12 cellular contexts compared by ENCODE assay signal in the genomic region with DNA sequence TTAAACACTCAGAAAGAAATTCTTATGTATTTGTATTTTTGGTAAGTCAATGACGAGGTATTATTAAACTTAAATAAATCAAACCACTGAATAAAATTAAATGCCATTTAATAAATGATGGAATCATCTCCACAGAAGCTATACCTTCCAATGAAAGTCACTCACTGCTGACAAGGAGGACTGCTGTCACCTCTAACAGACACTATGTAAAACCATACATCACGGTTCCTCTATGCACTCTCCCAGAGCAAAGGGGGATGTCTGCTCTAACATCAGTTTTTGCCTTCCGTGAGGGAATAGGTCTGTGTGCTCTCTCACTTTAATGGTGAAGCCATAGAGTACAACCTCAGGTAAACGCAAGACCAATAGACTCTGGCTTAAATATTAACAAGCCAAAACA.
DNase-seq lines count a peak whose midpoint lies in the region; ATAC-seq, FAIRE-seq and TF ChIP-seq lines count a peak whose summit lies in the region.
"Had no signal": no experiment of that assay in that cellular context is flagged by ENCODE, and none has a peak within 500 bp of the region (broad histone marks: within the 10 kb centered on the region; RNA-seq: fewer than 3 reads in every experiment).

No MANE protein-coding gene starts in this region.

- no peak for FAIRE-seq in small intestine (lab: Jason Lieb, UNC)

- ATAC-seq in HG02623 (IDR thresholded peaks at IDR 0.05; ENCODE audit: unreplicated experiment): peak; percentile 21
- peak; percentile 13 for ATAC-seq in stimulated activated memory B cell treated with anti-CD40 and anti-IgM and Interleukin-4, amounts not matched to agents 10 μg/mL and 1 μg/mL and 100 μg/mL, for 72 hours

- H3K36me3 ChIP-seq in OCI-LY3 (replicated peaks; ENCODE audit: low read depth, low read length) (no peaks in the 10 kb centered on the region), small intestine (ENCODE audit: control insufficient read depth in 2 of 2, insufficient read depth in 2 of 2, low read length in 2 of 2) (no peaks in the 10 kb centered on the region)

- H3K27me3 ChIP-seq in OCI-LY3 (ENCODE audit: low read depth, low read length) (peaks cover 7% of the 10 kb centered on the region), small intestine (ENCODE audit: control insufficient read depth in 2 of 2, insufficient read depth in 2 of 2, low read length in 2 of 2) (no peaks in the 10 kb centered on the region)

- peaks cover 2% of the 10 kb centered on the region for H3K36me3 Mint-ChIP-seq in activated naive CD4-positive, alpha-beta T cell treated with anti-CD3 and anti-CD28 coated beads, Interleukin-2, amount 10 ng/mL, durations not matched to agents 7 days and 5 days
- H3K36me3 Mint-ChIP-seq in stimulated activated memory B cell treated with anti-CD40 and anti-IgM and Interleukin-4, amounts not matched to agents 10 μg/mL and 1 μg/mL and 100 μg/mL, for 72 hours: no peaks in the 10 kb centered on the region

- peaks cover 25% of the 10 kb centered on the region for H3K4me1 ChIP-seq in OCI-LY3 (ENCODE audit: low read length)
- no peaks in the 10 kb centered on the region for H3K4me1 ChIP-seq in small intestine (ENCODE audit: control insufficient read depth in 2 of 2, insufficient read depth in 1 of 2, low read depth in 1 of 2, low read length in 1 of 2)

- H4K20me1 ChIP-seq in OCI-LY3 (ENCODE audit: insufficient read depth, low read length): no peaks in the 10 kb centered on the region

- CTCF ChIA-PET in activated naive CD4-positive, alpha-beta T cell treated with anti-CD3 and anti-CD28 coated beads, Interleukin-2, amount 10 ng/mL, durations not matched to agents 7 days and 5 days (lab: Charles Lee): no interaction called here

- WGBS in small intestine, 3 donors: 51 to 72% (median 64%) methylated on average over 4 of the region's 4 CpGs

- no peaks in the 10 kb centered on the region for H3K79me2 ChIP-seq in OCI-LY3 (ENCODE audit: low read length)

- no peak for DNase-seq in activated naive CD4-positive, alpha-beta T cell treated with anti-CD3 and anti-CD28 coated beads, Interleukin-2, amount 10 ng/mL, durations not matched to agents 7 days and 5 days
- DNase-seq in activated naive CD4-positive, alpha-beta T cell (lab: John Stamatoyannopoulos, UW): no peak
- no peak for DNase-seq in effector CD4-positive, alpha-beta T cell
- no peak for DNase-seq in small intestine
- no peak for DNase-seq in HT-29 (ENCODE audit: low spot score)
- DNase-seq: hippocampal formation, NCI-H1417 treated with DMSO at 0.1 percent for 48 hours, nephron progenitor cell, RPMI8226 had no signal

- H2AFZ ChIP-seq in OCI-LY3 (ENCODE audit: low read depth, low read length): no peak overlapping the region

- H3K27me3 Mint-ChIP-seq in activated naive CD4-positive, alpha-beta T cell treated with anti-CD3 and anti-CD28 coated beads, Interleukin-2, amount 10 ng/mL, durations not matched to agents 7 days and 5 days: peaks cover 6% of the 10 kb centered on the region
- H3K27me3 Mint-ChIP-seq in stimulated activated memory B cell treated with anti-CD40 and anti-IgM and Interleukin-4, amounts not matched to agents 10 μg/mL and 1 μg/mL and 100 μg/mL, for 72 hours: peaks cover 35% of the 10 kb centered on the region

- H3K4me2 ChIP-seq in OCI-LY3 (ENCODE audit: low read length): peak overlapping the region; percentile 62

- no peak for TF ChIP-seq CTCF in OCI-LY3 (IDR thresholded peaks at IDR 0.05; ENCODE audit: low read depth, low read length)

- H3K9me3 ChIP-seq in OCI-LY3 (ENCODE audit: insufficient read depth, low read length) (no peaks in the 10 kb centered on the region), small intestine (ENCODE audit: control insufficient read depth, low read depth) (no peaks in the 10 kb centered on the region)

- H3K9me3 Mint-ChIP-seq in activated naive CD4-positive, alpha-beta T cell treated with anti-CD3 and anti-CD28 coated beads, Interleukin-2, amount 10 ng/mL, durations not matched to agents 7 days and 5 days: no peaks in the 10 kb centered on the region
- H3K9me3 Mint-ChIP-seq in stimulated activated memory B cell treated with anti-CD40 and anti-IgM and Interleukin-4, amounts not matched to agents 10 μg/mL and 1 μg/mL and 100 μg/mL, for 72 hours: no peaks in the 10 kb centered on the region
- H3K9me3 Mint-ChIP-seq: nephron progenitor cell had no signal

- H3K4me3 Mint-ChIP-seq in activated naive CD4-positive, alpha-beta T cell treated with anti-CD3 and anti-CD28 coated beads, Interleukin-2, amount 10 ng/mL, durations not matched to agents 7 days and 5 days: no peak overlapping the region
- no peak overlapping the region for H3K4me3 Mint-ChIP-seq in stimulated activated memory B cell treated with anti-CD40 and anti-IgM and Interleukin-4, amounts not matched to agents 10 μg/mL and 1 μg/mL and 100 μg/mL, for 72 hours
- H3K4me3 Mint-ChIP-seq: nephron progenitor cell had no signal

- H3K4me3 ChIP-seq in OCI-LY3 (ENCODE audit: low read length) (peak overlapping the region; percentile 15; the same call in 1 of the 2 replicates), small intestine (ENCODE audit: low read depth in 1 of 2, low read length in 2 of 2) (no peak overlapping the region)

- H3K27ac ChIP-seq in OCI-LY3 (ENCODE audit: low read length) (no peak overlapping the region), small intestine (ENCODE audit: low read depth in 1 of 2, low read length in 1 of 2) (no peak overlapping the region)

- peaks cover 56% of the 10 kb centered on the region for H3K4me1 Mint-ChIP-seq in activated naive CD4-positive, alpha-beta T cell treated with anti-CD3 and anti-CD28 coated beads, Interleukin-2, amount 10 ng/mL, durations not matched to agents 7 days and 5 days
- H3K4me1 Mint-ChIP-seq in stimulated activated memory B cell treated with anti-CD40 and anti-IgM and Interleukin-4, amounts not matched to agents 10 μg/mL and 1 μg/mL and 100 μg/mL, for 72 hours: peaks cover 50% of the 10 kb centered on the region

- H3K27ac Mint-ChIP-seq in activated naive CD4-positive, alpha-beta T cell treated with anti-CD3 and anti-CD28 coated beads, Interleukin-2, amount 10 ng/mL, durations not matched to agents 7 days and 5 days: peak overlapping the region; percentile 61
- H3K27ac Mint-ChIP-seq in stimulated activated memory B cell treated with anti-CD40 and anti-IgM and Interleukin-4, amounts not matched to agents 10 μg/mL and 1 μg/mL and 100 μg/mL, for 72 hours: peak overlapping the region; percentile 64
- H3K27ac Mint-ChIP-seq: nephron progenitor cell had no signal

- H3K9ac ChIP-seq in OCI-LY3 (ENCODE audit: low read length): no peak overlapping the region
